7 cellular contexts compared by ENCODE assay signal in the genomic region with DNA sequence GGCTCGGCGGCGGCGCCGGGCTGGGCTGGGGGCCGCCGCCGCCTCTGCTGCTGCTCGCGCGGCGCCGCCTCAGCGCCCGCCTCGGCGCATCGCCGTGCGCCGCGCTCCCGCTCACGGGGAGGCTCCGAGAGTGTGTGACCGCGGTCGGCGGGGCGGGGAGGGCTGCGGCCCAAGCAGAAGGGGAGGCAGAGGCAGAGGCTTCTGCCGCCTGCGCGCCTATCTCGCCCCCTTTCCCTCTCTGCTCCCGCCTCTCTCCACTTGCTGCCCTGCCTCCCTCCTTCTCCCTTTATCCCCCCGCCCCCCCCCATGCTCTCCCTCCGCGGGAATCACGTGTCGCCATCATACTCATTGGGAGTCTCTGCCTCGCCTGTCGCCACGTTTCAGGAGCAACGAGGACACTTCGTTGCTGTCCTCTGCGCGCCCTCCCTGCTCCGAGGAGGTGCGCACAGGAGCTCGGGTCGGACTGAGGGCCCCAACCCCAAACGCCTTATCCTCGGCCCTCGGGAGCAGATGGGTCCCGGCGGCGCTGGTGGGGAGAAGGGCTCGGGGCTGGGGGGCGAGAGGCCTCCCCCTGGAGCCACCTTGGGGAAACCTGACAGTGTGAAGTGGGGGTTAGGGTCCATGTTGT. TPM values are rescaled to one million over a fixed set of nuclear protein-coding genes. Genes with fewer than 3 reads are reported as not detected.
DNase-seq lines count a peak whose midpoint lies in the region; ATAC-seq, FAIRE-seq and TF ChIP-seq lines count a peak whose summit lies in the region.

A gene with protein sequence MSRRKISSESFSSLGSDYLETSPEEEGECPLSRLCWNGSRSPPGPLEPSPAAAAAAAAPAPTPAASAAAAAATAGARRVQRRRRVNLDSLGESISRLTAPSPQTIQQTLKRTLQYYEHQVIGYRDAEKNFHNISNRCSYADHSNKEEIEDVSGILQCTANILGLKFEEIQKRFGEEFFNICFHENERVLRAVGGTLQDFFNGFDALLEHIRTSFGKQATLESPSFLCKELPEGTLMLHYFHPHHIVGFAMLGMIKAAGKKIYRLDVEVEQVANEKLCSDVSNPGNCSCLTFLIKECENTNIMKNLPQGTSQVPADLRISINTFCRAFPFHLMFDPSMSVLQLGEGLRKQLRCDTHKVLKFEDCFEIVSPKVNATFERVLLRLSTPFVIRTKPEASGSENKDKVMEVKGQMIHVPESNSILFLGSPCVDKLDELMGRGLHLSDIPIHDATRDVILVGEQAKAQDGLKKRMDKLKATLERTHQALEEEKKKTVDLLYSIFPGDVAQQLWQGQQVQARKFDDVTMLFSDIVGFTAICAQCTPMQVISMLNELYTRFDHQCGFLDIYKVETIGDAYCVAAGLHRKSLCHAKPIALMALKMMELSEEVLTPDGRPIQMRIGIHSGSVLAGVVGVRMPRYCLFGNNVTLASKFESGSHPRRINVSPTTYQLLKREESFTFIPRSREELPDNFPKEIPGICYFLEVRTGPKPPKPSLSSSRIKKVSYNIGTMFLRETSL (minus strand): TSS at position 203 of the 628 bp plus-strand sequence. CDS start 421 bp downstream, outside the sequence.

- no peaks in the 10 kb centered on the region for H4K20me1 ChIP-seq in GM23248 (ENCODE audit: insufficient read depth)

- no peak for TF ChIP-seq POLR2A in GM12892 (IDR thresholded peaks at IDR 0.05; ENCODE audit: low read depth, low read length)

- H3K9me3 ChIP-seq in GM23248 (ENCODE audit: low read depth), result no peaks in the 10 kb centered on the region
- no peaks in the 10 kb centered on the region for H3K9me3 ChIP-seq in left lung

- in situ Hi-C loops in GM23248 (cut with MboI), result loop anchor here (10.0 to 25.0 kb wide), 2 partner anchors 294 to 856 kb away; no protein-coding TSS in a partner anchor

- peak within 1 kb of the TSS; percentile 81 for H3K4me2 ChIP-seq in GM23248 (ENCODE audit: unreplicated experiment)

- ATAC-seq in left lung, result peak; percentile 28

- intact Hi-C loops in left lung (cut with DNase I), result no loop called here

- TF ChIP-seq CTCF in cardiac fibroblast (IDR thresholded peaks at IDR 0.05; ENCODE audit: low read depth, low read length) (no peak), left lung (IDR thresholded peaks at IDR 0.05) (no peak)

- no peak for FAIRE-seq in GM12892 (lab: Jason Lieb, UNC)

- H2AFZ ChIP-seq in GM23248, result peak within 1 kb of the TSS; percentile 69

- H3K9ac ChIP-seq in GM23248, result peak within 1 kb of the TSS; percentile 27; the same call in 1 of the 2 replicates

- H3K79me2 ChIP-seq in GM23248 (ENCODE audit: insufficient read depth), result no peaks in the 10 kb centered on the region

- H3K4me1 ChIP-seq in GM23248 (ENCODE audit: insufficient read depth), result no peaks in the 10 kb centered on the region
- H3K4me1 ChIP-seq in left lung, result no peaks in the 10 kb centered on the region

- H3K27ac ChIP-seq in GM23248 (no peak within 1 kb of the TSS), left lung (peak within 1 kb of the TSS in 1 of 2 donors; percentile 56), temporal lobe (ENCODE audit: low read depth, low read length) (peak within 1 kb of the TSS; percentile 50)

- H3K4me3 ChIP-seq in GM23248, result peak within 1 kb of the TSS; percentile 77
- peak within 1 kb of the TSS; percentile 43 to 58 for H3K4me3 ChIP-seq in cardiac fibroblast (replicated peaks in 1 of 2; ENCODE audit: low read depth in 2 of 2, low read length in 2 of 2)
- peak within 1 kb of the TSS; percentile 22 to 31 for H3K4me3 ChIP-seq in left lung

- no peaks in the 10 kb centered on the region for H3K36me3 ChIP-seq in GM23248 (ENCODE audit: low read depth)
- no peaks in the 10 kb centered on the region for H3K36me3 ChIP-seq in left lung

- H3K27me3 ChIP-seq in GM23248 (replicated peaks; ENCODE audit: insufficient read depth) (peaks cover 51% of the 10 kb centered on the region), left lung (peaks cover 20 to 75% of the 10 kb centered on the region in 2 donors)

- H3F3A ChIP-seq in GM23248 (ENCODE audit: insufficient read depth), result no peaks in the 10 kb centered on the region

- WGBS in GM23248 (ENCODE audit: low coverage in 1 of 2, low lambda C conversion rate in 2 of 2, missing lambda C conversion rate in 2 of 2), 2 experiments, result 3% methylated on average over 28 to 32 of the region's 60 CpGs

- H3K9me2 ChIP-seq in GM23248 (ENCODE audit: insufficient read depth), result no peaks in the 10 kb centered on the region

- DNase-seq in GM12892 (ENCODE audit: insufficient read length) (peak; percentile 16), GM23248 (peak; percentile 42), NCI-H1105 (lab: John Stamatoyannopoulos, UW) (peak; percentile 52), cardiac fibroblast (ENCODE audit: low read depth in 2 of 2) (peak; percentile 6 to 9), left lung (peak; percentile 34 to 65), epidermal melanocyte (ENCODE audit: insufficient read length, low spot score) (no peak)

RNA-seq across cellular contexts. Expression of the gene that starts here (rescaled TPM):
- polyA plus RNA-seq in GM12892 (2012; ENCODE audit: missing spikeins), result 0.04 TPM
- 0.54 and 1.6 TPM in 2 replicates for total RNA-seq in GM23248 (2014; rRNA removed; shearing (Covaris generic))
- 0.15 and 0.22 TPM in 2 replicates for polyA plus RNA-seq in GM23248 (2016; fragmentation: Nextera tagmentation; extraction: Ambion mirVana)
- 10 to 100 TPM; 15.6 to 31.7 TPM for total RNA-seq in left lung
- total RNA-seq in temporal lobe, result 109 TPM

Comparison
In these comparisons a context has a peak if more than half of its experiments do, and no peak if none do; other contexts are left out.
1. H3K4me3 ChIP-seq: peak in every context shown above with its lines; median percentile 77 in GM23248; 50 in cardiac fibroblast; 26 in left lung.